14 cellular contexts compared by ENCODE assay signal in genomic region chr1:1627842-1628655, GRCh38. TPM values are rescaled to one million over a fixed set of nuclear protein-coding genes. Genes with fewer than 3 reads are reported as not detected.
DNase-seq lines count a peak whose midpoint lies in the region; ATAC-seq lines count a peak whose summit lies in the region.
"Had no signal": no experiment of that assay in that cellular context is flagged by ENCODE, and none has a peak within 500 bp of the region (broad histone marks: within the 10 kb centered on the region; RNA-seq: fewer than 3 reads in every experiment).

No MANE protein-coding gene starts in this region.

- peak overlapping the region; percentile 93; the same call in 1 of the 2 replicates for H3K27ac ChIP-seq in BLaER1
- H3K27ac ChIP-seq: VCaP had no signal

- peaks cover 25% of the 10 kb centered on the region for H4K20me1 ChIP-seq in BLaER1

- H3K9me3 Mint-ChIP-seq in effector memory CD8-positive, alpha-beta T cell: no peaks in the 10 kb centered on the region
- peaks cover 0 to 1% (median 0%) of the 10 kb centered on the region in 9 donors for H3K9me3 Mint-ChIP-seq in naive thymus-derived CD8-positive, alpha-beta T cell
- H3K9me3 Mint-ChIP-seq: activated T-cell treated with anti-CD3 and anti-CD28 coated beads, Interleukin-2, amount 50 U/mL, for 72 hours had no signal

- peaks cover 11% of the 10 kb centered on the region; the same call in 1 of the 2 replicates for H3K36me3 ChIP-seq in BLaER1
- H3K36me3 ChIP-seq in H7 (replicated peaks; ENCODE audit: control insufficient read depth, insufficient read depth, low read length): no peaks in the 10 kb centered on the region

- H3K9me3 ChIP-seq in BLaER1: no peaks in the 10 kb centered on the region

- no peaks in the 10 kb centered on the region for H3K27me3 Mint-ChIP-seq in effector memory CD8-positive, alpha-beta T cell
- peaks cover 0 to 4% (median 0%) of the 10 kb centered on the region in 5 donors for H3K27me3 Mint-ChIP-seq in naive thymus-derived CD8-positive, alpha-beta T cell

- no peak for ATAC-seq in effector memory CD8-positive, alpha-beta T cell (replicated peaks)
- ATAC-seq in naive thymus-derived CD8-positive, alpha-beta T cell: no peak
- no peak for ATAC-seq in GM21381 (IDR thresholded peaks at IDR 0.05; ENCODE audit: unreplicated experiment)

- H3K27me3 ChIP-seq in BLaER1: peaks cover 20% of the 10 kb centered on the region
- H3K27me3 ChIP-seq in H7 (ENCODE audit: control insufficient read depth, insufficient read depth, low read length): peaks cover 21% of the 10 kb centered on the region

- peak overlapping the region; percentile 76; the same call in 1 of the 2 replicates for H3K4me3 ChIP-seq in BLaER1
- H3K4me3 ChIP-seq in H7 (ENCODE audit: insufficient read depth, low read depth, low read length): no peak overlapping the region

- peaks cover 22% of the 10 kb centered on the region for H3K36me3 Mint-ChIP-seq in effector memory CD8-positive, alpha-beta T cell (ENCODE audit: insufficient read depth)
- no peaks in the 10 kb centered on the region for H3K36me3 Mint-ChIP-seq in naive thymus-derived CD8-positive, alpha-beta T cell

- H3K27ac Mint-ChIP-seq in effector memory CD8-positive, alpha-beta T cell: no peak overlapping the region
- H3K27ac Mint-ChIP-seq in naive thymus-derived CD8-positive, alpha-beta T cell: peak overlapping the region in 4 of 10 donors; percentile 33 to 83 (median 60)
- H3K27ac Mint-ChIP-seq: activated T-cell treated with anti-CD3 and anti-CD28 coated beads, Interleukin-2, amount 50 U/mL, for 72 hours had no signal

- peak overlapping the region; percentile 85 to 86 for H3K4me3 Mint-ChIP-seq in effector memory CD8-positive, alpha-beta T cell
- H3K4me3 Mint-ChIP-seq in naive thymus-derived CD8-positive, alpha-beta T cell: peak overlapping the region in 7 of 10 donors; percentile 22 to 85 (median 54)

- H3K4me1 ChIP-seq in BLaER1: peaks cover 37% of the 10 kb centered on the region

- H3K9ac ChIP-seq in BLaER1: no peak overlapping the region

- DNase-seq in H7 (peak; percentile 55), GOT3 (lab: John Stamatoyannopoulos, UW) (no peak), KG1 (lab: John Stamatoyannopoulos, UW) (no peak), AG08396 (ENCODE audit: low spot score) (no peak)
- DNase-seq in effector memory CD8-positive, alpha-beta T cell: no peak
- DNase-seq in naive thymus-derived CD8-positive, alpha-beta T cell: peak in 6 of 10 donors; percentile 17 to 64 (median 23)
- DNase-seq: GF-D8, NCI-H1694 treated with DMSO at 0.1 percent for 48 hours, SIG-M5 had no signal

- H3K4me2 ChIP-seq in BLaER1: peak overlapping the region; percentile 98
- H3K4me2 ChIP-seq: KMS-11 had no signal

- POLR2A ChIA-PET in naive thymus-derived CD8-positive, alpha-beta T cell (lab: Charles Lee): interaction anchor here (0.9 to 8.4 kb wide), 9 partner anchors 11 to 220 kb away, joined by 3 to 246 read pairs (median 4); partner anchors contain the start of genes MIB2 and MRPL20

- peaks cover 2 to 11% of the 10 kb centered on the region in 2 donors for H3K4me1 Mint-ChIP-seq in effector memory CD8-positive, alpha-beta T cell (ENCODE audit: low read depth in 2 of 2)
- peaks cover 5 to 14% (median 8%) of the 10 kb centered on the region in 4 donors for H3K4me1 Mint-ChIP-seq in naive thymus-derived CD8-positive, alpha-beta T cell

RNA-seq across cellular contexts. Expression of gene MMP23B, which starts 3.9 kb away (rescaled TPM):
- total RNA-seq in H7 (2014; rRNA removed; shearing (Covaris generic)): 11.9 and 15.7 TPM in 2 replicates
- 1 to 10 TPM; 3.6 to 6.1 TPM for total RNA-seq in naive thymus-derived CD8-positive, alpha-beta T cell
- 1 to 10 TPM in 2 of 3 donors, not detected in 1; 1.1 to 2.4 TPM for polyA plus RNA-seq in naive thymus-derived CD8-positive, alpha-beta T cell

RNA-seq across cellular contexts. Expression of gene MIB2, which starts 12.7 kb away (rescaled TPM):
- 45.7 and 89.0 TPM in 2 replicates for total RNA-seq in H7 (2014; rRNA removed; shearing (Covaris generic))
- total RNA-seq in naive thymus-derived CD8-positive, alpha-beta T cell: 100 to 1,000 TPM; 109 to 122 TPM
- polyA plus RNA-seq in naive thymus-derived CD8-positive, alpha-beta T cell: 10 to 100 TPM; 23.6 to 31.1 (median 27.2) TPM

RNA-seq across cellular contexts. Expression of gene FNDC10, which starts 28.1 kb away (rescaled TPM):
- 25.6 and 32.7 TPM in 2 replicates for total RNA-seq in H7 (2014; rRNA removed; shearing (Covaris generic))
- total RNA-seq in naive thymus-derived CD8-positive, alpha-beta T cell: 1 to 10 TPM; 3.7 to 3.8 TPM
- polyA plus RNA-seq in naive thymus-derived CD8-positive, alpha-beta T cell: 1 to 10 TPM in 1 of 3 donors, under 1 TPM in 2; 0.75 to 2.4 (median 0.89) TPM

RNA-seq across cellular contexts. Expression of gene CDK11B, which starts 30.8 kb away (rescaled TPM):
- 12.0 and 16.8 TPM in 2 replicates for total RNA-seq in H7 (2014; rRNA removed; shearing (Covaris generic))
- 10 to 100 TPM; 43.6 to 44.3 TPM for total RNA-seq in naive thymus-derived CD8-positive, alpha-beta T cell
- 10 to 100 TPM; 11.8 to 19.7 (median 12.7) TPM for polyA plus RNA-seq in naive thymus-derived CD8-positive, alpha-beta T cell

RNA-seq across cellular contexts. Expression of gene SSU72, which starts 53.4 kb away (rescaled TPM):
- 80.7 and 94.3 TPM in 2 replicates for total RNA-seq in H7 (2014; rRNA removed; shearing (Covaris generic))
- 100 to 1,000 TPM; 158 to 162 TPM for total RNA-seq in naive thymus-derived CD8-positive, alpha-beta T cell
- 100 to 1,000 TPM; 219 to 290 (median 248) TPM for polyA plus RNA-seq in naive thymus-derived CD8-positive, alpha-beta T cell

Comparison
In these comparisons a context has a peak if more than half of its experiments do, and no peak if none do; other contexts are left out.
1. DNase-seq: peak in H7 (single experiment) and naive thymus-derived CD8-positive, alpha-beta T cell (6 of 10); none in effector memory CD8-positive, alpha-beta T cell (0 of 3), GOT3 (single experiment), KG1 (single experiment) and AG08396 (single experiment).